In the genomic region with DNA sequence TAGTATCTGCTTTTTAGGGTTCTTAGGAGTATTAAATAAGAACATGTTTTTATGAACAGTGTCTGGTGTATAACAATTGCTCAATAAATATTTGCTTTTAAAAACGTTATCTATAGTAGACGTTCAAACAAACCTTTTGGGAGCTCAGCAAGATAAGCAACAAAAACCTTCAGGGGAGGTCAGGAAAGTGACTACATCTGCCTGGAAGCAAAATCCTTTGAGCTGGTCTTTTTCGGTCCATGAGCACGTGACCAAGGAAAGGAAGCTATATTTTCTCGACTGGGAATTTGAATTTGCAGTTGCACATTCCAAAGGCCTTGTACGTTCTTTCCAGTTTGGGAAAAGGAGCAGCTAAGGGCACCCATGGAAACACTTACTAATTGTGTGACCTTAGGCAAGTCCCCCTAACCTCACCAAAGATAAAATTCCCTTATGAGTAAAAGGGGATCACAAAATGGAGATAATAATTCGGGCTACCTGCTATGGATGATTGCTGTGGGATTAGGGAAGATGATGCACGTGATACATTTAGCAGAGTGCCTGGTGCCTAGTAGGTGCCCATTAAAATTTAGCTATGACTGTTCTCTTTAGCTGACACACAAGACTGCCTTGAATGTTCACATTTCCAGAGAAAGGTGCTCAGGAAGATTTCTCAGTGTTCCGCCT, we compare ENCODE assay signal across 8 cellular contexts. TPM values are rescaled to one million over a fixed set of nuclear protein-coding genes. Genes with fewer than 3 reads are reported as not detected.
DNase-seq lines count a peak whose midpoint lies in the region; ATAC-seq and TF ChIP-seq lines count a peak whose summit lies in the region.

No MANE protein-coding gene starts in this region.

- H3K27ac ChIP-seq in brain microvascular endothelial cell, result peak overlapping the region; percentile 60

- ATAC-seq in HG03558 (IDR thresholded peaks at IDR 0.05; ENCODE audit: extremely low read depth, unreplicated experiment) (peak; percentile 0), natural killer cell (no peak), GM18519 (IDR thresholded peaks at IDR 0.05; ENCODE audit: low FRiP score, unreplicated experiment) (no peak), HG03565 (IDR thresholded peaks at IDR 0.05; ENCODE audit: unreplicated experiment) (no peak)

- H3K27me3 Mint-ChIP-seq in natural killer cell (ENCODE audit: low read depth in 2 of 2), result no peaks in the 10 kb centered on the region

- H3K4me3 Mint-ChIP-seq in natural killer cell, result peak overlapping the region; percentile 93

- intact Hi-C loops in natural killer cell (cut with micrococcal nuclease), result loop anchor here (1.0 kb wide), 1 partner anchor 45 kb away; no protein-coding TSS in a partner anchor

- no peaks in the 10 kb centered on the region for H3K36me3 ChIP-seq in brain microvascular endothelial cell (replicated peaks)

- in situ Hi-C loops in brain microvascular endothelial cell (cut with HindIII; ENCODE audit: low pct_ligation_motif_present, low sequenced_read_pairs), result no loop called here

- DNase-seq in ELR (ENCODE audit: low read depth), result peak; percentile 73
- DNase-seq in brain microvascular endothelial cell, result peak; percentile 50
- no peak for DNase-seq in natural killer cell
- DNase-seq in NCI-H82 treated with DMSO at 0.1 percent for 48 hours (lab: John Stamatoyannopoulos, UW; ENCODE audit: unreplicated experiment), result no peak
- no peak for DNase-seq in iPS-NIHi7 (ENCODE audit: extremely low spot score)

- no peaks in the 10 kb centered on the region for H3K9me3 Mint-ChIP-seq in natural killer cell

- peaks cover 56 to 59% of the 10 kb centered on the region in 2 donors for H3K4me1 Mint-ChIP-seq in natural killer cell

- H3K27me3 ChIP-seq in brain microvascular endothelial cell (replicated peaks), result no peaks in the 10 kb centered on the region

- TF ChIP-seq CTCF in brain microvascular endothelial cell (IDR thresholded peaks at IDR 0.05; ENCODE audit: low read depth, low read length, missing control alignments), result no peak
- no peak for TF ChIP-seq CTCF in natural killer cell (IDR thresholded peaks at IDR 0.05)

- peak overlapping the region; percentile 89 to 92 for H3K27ac Mint-ChIP-seq in natural killer cell

- H3K4me3 ChIP-seq in brain microvascular endothelial cell (ENCODE audit: low read depth, low read length), result no peak overlapping the region

- no peaks in the 10 kb centered on the region for H3K36me3 Mint-ChIP-seq in natural killer cell

RNA-seq across cellular contexts. Expression of a gene that starts 45.4 kb away (rescaled TPM):
- total RNA-seq in natural killer cell, result 10 to 100 TPM; 11.7 to 14.8 (median 12.1) TPM

RNA-seq across cellular contexts. Expression of a gene that starts 48.1 kb away (rescaled TPM):
- total RNA-seq in natural killer cell, result 100 to 1,000 TPM; 114 to 143 (median 118) TPM

Comparison
In these comparisons a context has a peak if more than half of its experiments do, and no peak if none do; other contexts are left out.
1. DNase-seq: peak in ELR (single experiment) and brain microvascular endothelial cell (single experiment); none in natural killer cell (single experiment), NCI-H82 treated with DMSO at 0.1 percent for 48 hours (single experiment) and iPS-NIHi7 (single experiment).